Comparison of ENCODE assay signal across 17 cellular contexts in the genomic region with DNA sequence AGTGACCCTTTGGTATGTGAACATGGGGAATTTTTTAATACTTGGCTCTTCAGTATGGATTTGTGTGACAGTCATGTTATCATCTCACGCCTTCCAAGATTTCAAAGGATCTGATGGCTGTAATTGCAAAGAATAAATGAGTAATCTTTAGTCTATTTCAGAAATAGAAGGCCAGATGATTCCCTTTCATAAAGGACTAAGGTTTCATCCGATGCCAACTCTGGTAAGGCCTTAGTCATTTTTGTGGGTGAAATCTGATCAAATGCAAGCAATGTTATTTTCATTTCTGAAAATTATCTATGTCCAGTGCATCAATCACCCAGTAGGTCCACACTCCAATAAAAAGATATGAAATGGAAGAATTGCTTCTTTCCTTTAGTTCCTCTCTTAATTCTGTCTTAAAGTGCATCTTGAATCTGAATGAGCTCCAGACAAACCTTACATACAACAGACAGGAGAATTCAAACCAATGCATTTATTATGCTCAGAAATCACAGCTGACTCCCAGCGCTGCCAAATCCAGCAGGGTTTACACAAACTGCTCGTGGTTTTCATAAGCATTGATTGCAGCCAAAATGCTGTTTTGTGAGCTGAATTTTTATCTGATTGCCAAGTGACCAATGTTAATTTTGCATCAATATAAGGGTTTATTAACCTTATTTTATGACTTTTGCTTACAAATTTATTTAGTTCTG.
DNase-seq lines count a peak whose midpoint lies in the region; FAIRE-seq and TF ChIP-seq lines count a peak whose summit lies in the region.
"Had no signal": no experiment of that assay in that cellular context is flagged by ENCODE, and none has a peak within 500 bp of the region (broad histone marks: within the 10 kb centered on the region; RNA-seq: fewer than 3 reads in every experiment).

No MANE protein-coding gene starts in this region.

- H3K4me3 ChIP-seq in astrocyte (ENCODE audit: insufficient read depth, low read depth, low read length) (no peak overlapping the region), fibroblast of the aortic adventitia (ENCODE audit: low read depth, low read length) (no peak overlapping the region), stomach (no peak overlapping the region)
- H3K4me3 ChIP-seq: heart right ventricle had no signal

- peaks cover 4% of the 10 kb centered on the region for H3K9me3 Mint-ChIP-seq in astrocyte (ENCODE audit: unreplicated experiment)

- TF ChIP-seq CTCF in D721Med (IDR thresholded peaks at IDR 0.05; ENCODE audit: insufficient read depth, missing control alignments) (no peak), astrocyte (IDR thresholded peaks at IDR 0.05; ENCODE audit: insufficient read depth, low read depth, low read length) (no peak), fibroblast of the aortic adventitia (IDR thresholded peaks at IDR 0.05; ENCODE audit: insufficient read depth, low read length) (no peak), stomach (IDR thresholded peaks at IDR 0.05) (no peak)

- H3K9ac ChIP-seq in astrocyte (ENCODE audit: low read length): no peak overlapping the region

- no peaks in the 10 kb centered on the region for H3K9me3 ChIP-seq in astrocyte (ENCODE audit: insufficient read depth, low read depth, low read length)
- peaks cover 0 to 3% (median 2%) of the 10 kb centered on the region in 4 donors for H3K9me3 ChIP-seq in stomach
- H3K9me3 ChIP-seq: Caco-2 had no signal

- DNase-seq in D721Med (ENCODE audit: insufficient read length, low spot score): no peak
- peak; percentile 56 for DNase-seq in astrocyte (ENCODE audit: low read depth)
- DNase-seq in fibroblast of the aortic adventitia (ENCODE audit: low read depth): peak; percentile 49
- DNase-seq in occipital lobe (lab: John Stamatoyannopoulos, UW): peak; percentile 12
- no peak for DNase-seq in NCI-H345 (lab: John Stamatoyannopoulos, UW)
- no peak for DNase-seq in stomach
- no peak for DNase-seq in GM19238 (ENCODE audit: insufficient read length, low spot score)
- DNase-seq in stimulated activated CD4-positive, alpha-beta T cell treated with anti-CD3 and anti-CD28 coated beads, Interleukin-4, amount 100 ng/mL, for 1 hour: no peak
- DNase-seq: Caco-2, heart right ventricle, kidney, NCI-H187 treated with DMSO at 0.1 percent for 48 hours, NCI-H510A treated with DMSO at 0.1 percent for 48 hours, SIG-M5 had no signal

- no peak for TF ChIP-seq EP300 in stomach (IDR thresholded peaks at IDR 0.05)

- intact Hi-C loops in stomach (cut with DNase I; ENCODE audit: low total_unique reads): no loop called here

- H3K27me3 ChIP-seq in astrocyte (ENCODE audit: insufficient read depth, low read length): no peaks in the 10 kb centered on the region
- no peaks in the 10 kb centered on the region for H3K27me3 ChIP-seq in stomach
- H3K27me3 ChIP-seq: heart right ventricle, neutrophil had no signal

- H3K27ac ChIP-seq in astrocyte (ENCODE audit: low read depth, low read length) (no peak overlapping the region), stomach (no peak overlapping the region)
- H3K27ac ChIP-seq: heart right ventricle, neutrophil had no signal

- no peaks in the 10 kb centered on the region for H3K27me3 Mint-ChIP-seq in astrocyte (ENCODE audit: low read depth, unreplicated experiment)

- H3K79me2 ChIP-seq in astrocyte (ENCODE audit: insufficient read depth, low read length): no peaks in the 10 kb centered on the region

- H3K4me1 ChIP-seq in astrocyte (ENCODE audit: insufficient read depth, low read length): no peaks in the 10 kb centered on the region
- H3K4me1 ChIP-seq in stomach: no peaks in the 10 kb centered on the region
- H3K4me1 ChIP-seq: Caco-2 had no signal

- H3K4me2 ChIP-seq in astrocyte (ENCODE audit: low read length): no peak overlapping the region

- peaks cover 3% of the 10 kb centered on the region for H3K4me1 Mint-ChIP-seq in astrocyte (ENCODE audit: low read depth, unreplicated experiment)

- H3K27ac Mint-ChIP-seq in astrocyte (ENCODE audit: unreplicated experiment): no peak overlapping the region
- H3K27ac Mint-ChIP-seq: mesothelial cell of epicardium had no signal

- no peak overlapping the region for H3K4me3 Mint-ChIP-seq in astrocyte (ENCODE audit: unreplicated experiment)
- H3K4me3 Mint-ChIP-seq: mesothelial cell of epicardium had no signal

- no peaks in the 10 kb centered on the region for H4K20me1 ChIP-seq in astrocyte (ENCODE audit: insufficient read depth, low read length)

- H3K36me3 Mint-ChIP-seq in astrocyte (ENCODE audit: low read depth, unreplicated experiment): no peaks in the 10 kb centered on the region
- H3K36me3 Mint-ChIP-seq: mesothelial cell of epicardium had no signal

- no peak overlapping the region for H2AFZ ChIP-seq in astrocyte (ENCODE audit: low read depth, low read length)

- no peaks in the 10 kb centered on the region for H3K36me3 ChIP-seq in astrocyte (ENCODE audit: insufficient read depth, low read length)
- no peaks in the 10 kb centered on the region for H3K36me3 ChIP-seq in stomach
- H3K36me3 ChIP-seq: heart right ventricle, neutrophil had no signal

- no peak for TF ChIP-seq POLR2A in stomach (IDR thresholded peaks at IDR 0.05)

- FAIRE-seq in D721Med (lab: Jason Lieb, UNC) (peak; percentile 63), astrocyte (lab: Jason Lieb, UNC) (no peak)
- FAIRE-seq: endothelial cell of umbilical vein had no signal

- WGBS in stomach, 5 donors: 60 to 76% (median 71%) methylated on average over 4 of the region's 4 CpGs

Comparison
In these comparisons a context has a peak if more than half of its experiments do, and no peak if none do; other contexts are left out.
1. DNase-seq: peak in astrocyte (single experiment), fibroblast of the aortic adventitia (single experiment) and occipital lobe (single experiment); none in D721Med (single experiment), NCI-H345 (single experiment), stomach (single experiment), GM19238 (single experiment) and stimulated activated CD4-positive, alpha-beta T cell treated with anti-CD3 and anti-CD28 coated beads, Interleukin-4, amount 100 ng/mL, for 1 hour (single experiment).